ENCODE assay signal across 15 cellular contexts in the genomic region with DNA sequence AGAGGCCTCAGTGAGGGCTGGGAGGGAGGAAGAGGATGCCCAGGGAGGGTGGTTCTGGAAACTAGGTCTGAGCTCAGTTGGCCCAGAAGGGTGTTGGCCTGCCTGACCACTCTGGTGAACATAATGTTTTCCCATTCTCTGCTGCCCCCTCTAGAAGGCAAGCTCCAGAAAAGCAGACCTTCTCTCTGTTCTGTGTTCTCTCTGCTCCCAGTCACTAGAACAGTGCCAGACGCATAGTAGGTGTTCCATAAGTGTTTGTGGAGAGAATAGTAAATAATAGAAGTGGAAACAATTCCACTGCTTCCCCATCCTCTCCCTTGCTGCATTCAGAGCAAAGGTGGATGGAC. TPM values are rescaled to one million over a fixed set of nuclear protein-coding genes. Genes with fewer than 3 reads are reported as not detected.
DNase-seq lines count a peak whose midpoint lies in the region; ATAC-seq and TF ChIP-seq lines count a peak whose summit lies in the region.
"Had no signal": no experiment of that assay in that cellular context is flagged by ENCODE, and none has a peak within 500 bp of the region (broad histone marks: within the 10 kb centered on the region; RNA-seq: fewer than 3 reads in every experiment).

No MANE protein-coding gene starts in this region.

- TF ChIP-seq CTCF in OCI-LY3 (IDR thresholded peaks at IDR 0.05; ENCODE audit: low read depth, low read length) (no peak), spleen (IDR thresholded peaks at IDR 0.05 in 8 of 11, conservative IDR thresholded peaks at IDR 0.05 in 3 of 11) (no peak)

- H3K36me3 ChIP-seq in OCI-LY3 (replicated peaks; ENCODE audit: low read depth, low read length) (no peaks in the 10 kb centered on the region), spleen (no peaks in the 10 kb centered on the region)
- H3K36me3 ChIP-seq: gastroesophageal sphincter, thyroid gland had no signal

- intact Hi-C loops in activated CD4-positive, alpha-beta T cell treated with anti-CD3 and anti-CD28 coated beads for 36 hours (cut with DNase I, micrococcal nuclease): loop anchor here in 1 of 2 experiments (5.0 kb wide), 1 partner anchor 184 kb away; no protein-coding TSS in a partner anchor
- intact Hi-C loops in right cardiac atrium (cut with DNase I): loop anchor here in 3 of 4 donors (2.0 to 10.0 kb wide), 3 partner anchors 94 to 184 kb away; a partner anchor contains a TSS
- intact Hi-C loops in spleen (cut with DNase I; ENCODE audit: low total_unique reads): loop anchor here (10.0 kb wide), 1 partner anchor 186 kb away; no protein-coding TSS in a partner anchor

- CTCF ChIA-PET in activated CD4-positive, alpha-beta T cell treated with anti-CD3 and anti-CD28 coated beads for 36 hours (lab: Charles Lee): interaction anchor here (0.6 to 5.2 kb wide), 5 partner anchors 25 to 224 kb away, joined by 3 to 24 read pairs (median 4); no protein-coding TSS in a partner anchor

- no peak for TF ChIP-seq POLR2A in spleen (IDR thresholded peaks at IDR 0.05)

- H3K4me1 ChIP-seq in OCI-LY3 (ENCODE audit: low read length) (peaks cover 28% of the 10 kb centered on the region), right cardiac atrium (ENCODE audit: control insufficient read depth, insufficient read depth, low read length) (peaks cover 7% of the 10 kb centered on the region), spleen (peaks cover 19 to 57% (median 46%) of the 10 kb centered on the region in 6 donors)

- H3K27ac ChIP-seq in OCI-LY3 (ENCODE audit: low read length): no peak overlapping the region
- H3K27ac ChIP-seq in right cardiac atrium (ENCODE audit: low read length): peak overlapping the region; percentile 43
- H3K27ac ChIP-seq in spleen: peak overlapping the region in 7 of 8 donors; percentile 55 to 81 (median 71)
- H3K27ac ChIP-seq: SK-N-MC, thyroid gland had no signal

- peak overlapping the region; percentile 46 for H3K4me3 ChIP-seq in OCI-LY3 (ENCODE audit: low read length)
- H3K4me3 ChIP-seq in right cardiac atrium (ENCODE audit: low read length): no peak overlapping the region
- H3K4me3 ChIP-seq in spleen: no peak overlapping the region
- H3K4me3 ChIP-seq: gastroesophageal sphincter, SK-N-MC, thyroid gland had no signal

- no peak for DNase-seq in activated CD4-positive, alpha-beta T cell treated with anti-CD3 and anti-CD28 coated beads for 36 hours
- no peak for DNase-seq in activated CD4-positive, alpha-beta T cell treated with anti-CD3 and anti-CD28 coated beads, Interleukin-2, amount 50 U/mL, for 48 hours
- DNase-seq in right cardiac atrium (no peak), spleen (no peak), inferior parietal cortex (ENCODE audit: extremely low spot score) (no peak), hypothalamus (lab: John Stamatoyannopoulos, UW) (no peak)
- no peak for DNase-seq in activated naive CD8-positive, alpha-beta T cell treated with anti-CD3 and anti-CD28 coated beads, Interleukin-2, amount 50 U/mL, for 24 hours
- DNase-seq: KG1, NCI-H1694, thyroid gland had no signal

- H3K27me3 Mint-ChIP-seq in activated CD4-positive, alpha-beta T cell treated with anti-CD3 and anti-CD28 coated beads for 36 hours: peaks cover 7% of the 10 kb centered on the region
- H3K27me3 Mint-ChIP-seq in activated naive CD8-positive, alpha-beta T cell treated with anti-CD3 and anti-CD28 coated beads, Interleukin-2, amount 50 U/mL, for 24 hours: no peaks in the 10 kb centered on the region

- H3K9ac ChIP-seq in OCI-LY3 (ENCODE audit: low read length): peak overlapping the region; percentile 35; the same call in 1 of the 2 replicates

- H3K4me3 Mint-ChIP-seq in activated CD4-positive, alpha-beta T cell treated with anti-CD3 and anti-CD28 coated beads for 36 hours: no peak overlapping the region
- no peak overlapping the region for H3K4me3 Mint-ChIP-seq in activated naive CD8-positive, alpha-beta T cell treated with anti-CD3 and anti-CD28 coated beads, Interleukin-2, amount 50 U/mL, for 24 hours
- H3K4me3 Mint-ChIP-seq: activated T-cell treated with anti-CD3 and anti-CD28 coated beads, Interleukin-2, amount 50 U/mL, for 24 hours had no signal

- peaks cover 14% of the 10 kb centered on the region; the same call in 1 of the 2 replicates for H3K27me3 ChIP-seq in OCI-LY3 (ENCODE audit: low read depth, low read length)
- no peaks in the 10 kb centered on the region for H3K27me3 ChIP-seq in right cardiac atrium (ENCODE audit: control insufficient read depth, insufficient read depth)
- H3K27me3 ChIP-seq in spleen (replicated peaks in 1 of 7): peaks cover 0 to 11% (median 0%) of the 10 kb centered on the region in 7 donors
- H3K27me3 ChIP-seq: thyroid gland had no signal

- POLR2A ChIA-PET in activated CD4-positive, alpha-beta T cell treated with anti-CD3 and anti-CD28 coated beads for 36 hours (lab: Charles Lee): interaction anchor here (1.0 kb wide), 1 partner anchor 28 kb away, joined by 4 read pairs; no protein-coding TSS in a partner anchor

- H3K4me2 ChIP-seq in OCI-LY3 (ENCODE audit: low read length): peak overlapping the region; percentile 63

- H3K79me2 ChIP-seq in OCI-LY3 (ENCODE audit: low read length): no peaks in the 10 kb centered on the region

- WGBS in right cardiac atrium: 65% methylated on average over 1 of the region's 1 CpG
- 54 to 74% (median 65%) methylated on average over 1 of the region's 1 CpG for WGBS in spleen, 5 donors

- H3K9me3 ChIP-seq in OCI-LY3 (ENCODE audit: insufficient read depth, low read length) (no peaks in the 10 kb centered on the region), right cardiac atrium (ENCODE audit: control insufficient read depth, low read length) (no peaks in the 10 kb centered on the region), spleen (no peaks in the 10 kb centered on the region)
- H3K9me3 ChIP-seq: gastroesophageal sphincter, thyroid gland had no signal

- peaks cover 13% of the 10 kb centered on the region for H3K4me1 Mint-ChIP-seq in activated CD4-positive, alpha-beta T cell treated with anti-CD3 and anti-CD28 coated beads for 36 hours
- peaks cover 13% of the 10 kb centered on the region for H3K4me1 Mint-ChIP-seq in activated naive CD8-positive, alpha-beta T cell treated with anti-CD3 and anti-CD28 coated beads, Interleukin-2, amount 50 U/mL, for 24 hours

- no peaks in the 10 kb centered on the region for H4K20me1 ChIP-seq in OCI-LY3 (ENCODE audit: insufficient read depth, low read length)

- no peak overlapping the region for H2AFZ ChIP-seq in OCI-LY3 (ENCODE audit: low read depth, low read length)

- H3K27ac Mint-ChIP-seq in activated CD4-positive, alpha-beta T cell treated with anti-CD3 and anti-CD28 coated beads for 36 hours: peak overlapping the region; percentile 14
- H3K27ac Mint-ChIP-seq in activated naive CD8-positive, alpha-beta T cell treated with anti-CD3 and anti-CD28 coated beads, Interleukin-2, amount 50 U/mL, for 24 hours: no peak overlapping the region

- no peaks in the 10 kb centered on the region for H3K36me3 Mint-ChIP-seq in activated CD4-positive, alpha-beta T cell treated with anti-CD3 and anti-CD28 coated beads for 36 hours (ENCODE audit: low read depth)
- no peaks in the 10 kb centered on the region for H3K36me3 Mint-ChIP-seq in activated naive CD8-positive, alpha-beta T cell treated with anti-CD3 and anti-CD28 coated beads, Interleukin-2, amount 50 U/mL, for 24 hours (ENCODE audit: low read depth)
- H3K36me3 Mint-ChIP-seq: naive thymus-derived CD8-positive, alpha-beta T cell had no signal

- no peaks in the 10 kb centered on the region for H3K9me3 Mint-ChIP-seq in activated CD4-positive, alpha-beta T cell treated with anti-CD3 and anti-CD28 coated beads for 36 hours (ENCODE audit: low read depth)
- no peaks in the 10 kb centered on the region for H3K9me3 Mint-ChIP-seq in activated naive CD8-positive, alpha-beta T cell treated with anti-CD3 and anti-CD28 coated beads, Interleukin-2, amount 50 U/mL, for 24 hours
- H3K9me3 Mint-ChIP-seq: activated T-cell treated with anti-CD3 and anti-CD28 coated beads, Interleukin-2, amount 50 U/mL, for 24 hours; naive thymus-derived CD8-positive, alpha-beta T cell had no signal

- no peak for ATAC-seq in activated CD4-positive, alpha-beta T cell treated with anti-CD3 and anti-CD28 coated beads for 36 hours
- ATAC-seq in right cardiac atrium: peak in 1 of 2 donors; percentile 43
- ATAC-seq in activated naive CD8-positive, alpha-beta T cell treated with anti-CD3 and anti-CD28 coated beads, Interleukin-2, amount 50 U/mL, for 24 hours: no peak
- ATAC-seq: gastroesophageal sphincter had no signal

RNA-seq across cellular contexts. Expression of a gene that starts 32.2 kb away (rescaled TPM):
- 1 to 10 TPM; 2.9 to 3.3 TPM for total RNA-seq in activated CD4-positive, alpha-beta T cell treated with anti-CD3 and anti-CD28 coated beads for 36 hours
- 1 to 10 TPM in 1 of 4 donors, under 1 TPM in 2, not detected in 1; 0.14 to 2.1 (median 0.59) TPM for total RNA-seq in right cardiac atrium
- 0.27 TPM for polyA plus RNA-seq in right cardiac atrium
- total RNA-seq in spleen: under 1 TPM in 4 of 7 donors, not detected in 3; 0.17 to 0.97 (median 0.74) TPM
- polyA plus RNA-seq in spleen: under 1 TPM; 0.37 to 0.53 (median 0.51) TPM
- total RNA-seq: naive thymus-derived CD8-positive, alpha-beta T cell had no signal
